23 cellular contexts compared by ENCODE assay signal in the genomic region with DNA sequence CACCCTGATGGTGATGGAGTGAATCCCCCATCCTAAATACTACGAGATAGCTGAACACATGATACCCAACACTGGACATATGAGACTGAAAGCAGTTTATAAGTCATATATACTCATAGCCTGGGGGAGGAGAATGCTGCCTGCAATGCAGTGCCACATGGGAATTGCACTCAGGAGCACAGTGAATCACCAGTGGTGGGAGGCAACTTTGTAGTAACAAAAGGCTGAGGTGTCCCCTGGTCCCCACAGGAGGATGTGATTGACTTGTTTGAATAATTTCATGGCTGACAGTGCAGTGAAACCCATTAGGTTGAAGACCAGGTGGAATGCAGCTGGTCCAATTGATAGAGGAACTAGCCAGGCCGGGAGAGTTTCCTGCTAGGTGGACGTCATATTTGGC. TPM values are rescaled to one million over a fixed set of nuclear protein-coding genes. Genes with fewer than 3 reads are reported as not detected.
A peak's percentile ranks its signal among the peaks of the same experiment; 100 is the strongest.
DNase-seq lines count a peak whose midpoint lies in the region; TF ChIP-seq lines count a peak whose summit lies in the region.
"Had no signal": no experiment of that assay in that cellular context is flagged by ENCODE, and none has a peak within 500 bp of the region (broad histone marks: within the 10 kb centered on the region; RNA-seq: fewer than 3 reads in every experiment).

No MANE protein-coding gene starts in this region.

- CTCF ChIA-PET in OCI-LY7 (lab: Charles Lee; ENCODE audit: unreplicated experiment) = no interaction called here

- H3K36me3 ChIP-seq in OCI-LY7 (ENCODE audit: insufficient read depth, low read length) = no peaks in the 10 kb centered on the region
- H3K36me3 ChIP-seq in mesendoderm (ENCODE audit: control insufficient read depth, insufficient read depth, low read length) = no peaks in the 10 kb centered on the region
- H3K36me3 ChIP-seq: gastrocnemius medialis, spleen, upper lobe of right lung had no signal

- no peak overlapping the region for H4K8ac ChIP-seq in mesendoderm (ENCODE audit: low read depth, low read length)

- peak overlapping the region; percentile 40; the same call in 1 of the 2 replicates for H2AFZ ChIP-seq in OCI-LY7 (ENCODE audit: low read length)

- no peak overlapping the region for H2AK5ac ChIP-seq in mesendoderm (ENCODE audit: low read length)

- TF ChIP-seq CTCF in OCI-LY7 (conservative IDR thresholded peaks at IDR 0.05; ENCODE audit: low read length) (no peak), choroid plexus epithelial cell (conservative IDR thresholded peaks at IDR 0.05; ENCODE audit: low read depth, low read length) (no peak)

- no peak overlapping the region for H3K56ac ChIP-seq in mesendoderm (ENCODE audit: low read length)

- H3K79me2 ChIP-seq in OCI-LY7 (ENCODE audit: insufficient read depth, low read depth, low read length) = no peaks in the 10 kb centered on the region
- H3K79me2 ChIP-seq in mesendoderm (ENCODE audit: control insufficient read depth, insufficient read depth, low read length) = no peaks in the 10 kb centered on the region

- no peak overlapping the region for H3K18ac ChIP-seq in mesendoderm (ENCODE audit: low read length)

- H2BK5ac ChIP-seq in mesendoderm (ENCODE audit: low read length) = no peak overlapping the region

- POLR2A ChIA-PET in OCI-LY7 (lab: Charles Lee) = no interaction called here

- no TSS peak for BruUV-seq in OCI-LY7 (replicated peaks; lab: Mats Ljungman, UMichigan)

- no peak overlapping the region for H2BK120ac ChIP-seq in mesendoderm (ENCODE audit: low read depth, low read length)

- H3K23ac ChIP-seq in mesendoderm (ENCODE audit: low read length) = no peak overlapping the region

- H3K9me3 ChIP-seq in OCI-LY7 (ENCODE audit: low read length) = no peaks in the 10 kb centered on the region
- H3K9me3 ChIP-seq: gastrocnemius medialis, SK-N-SH, upper lobe of right lung had no signal

- H3K4me3 ChIP-seq in OCI-LY7 (ENCODE audit: low read depth, low read length, poor library complexity, severe bottlenecking) (no peak overlapping the region), choroid plexus epithelial cell (ENCODE audit: low read depth, low read length) (no peak overlapping the region), skeletal muscle cell (ENCODE audit: low read depth, low read length) (no peak overlapping the region), mesendoderm (ENCODE audit: low read length) (no peak overlapping the region)
- H3K4me3 ChIP-seq: gastrocnemius medialis, lung, spleen, upper lobe of right lung had no signal

- H4K20me1 ChIP-seq in OCI-LY7 (ENCODE audit: insufficient read depth, low read length) = no peaks in the 10 kb centered on the region

- H3K27me3 ChIP-seq in mesendoderm (ENCODE audit: insufficient read depth, low read length, poor library complexity) = no peaks in the 10 kb centered on the region
- H3K27me3 ChIP-seq: gastrocnemius medialis, spleen, upper lobe of right lung had no signal

- intact Hi-C loops in OCI-LY7 (cut with micrococcal nuclease; ENCODE audit: unreplicated experiment) = no loop called here

- H3K27ac ChIP-seq in OCI-LY7 (ENCODE audit: low read depth, low read length, poor library complexity, severe bottlenecking) = no peak overlapping the region
- no peak overlapping the region for H3K27ac ChIP-seq in mesendoderm (ENCODE audit: low read depth, low read length)
- H3K27ac ChIP-seq: gastrocnemius medialis, RWPE1, spleen, upper lobe of right lung had no signal

- no peak overlapping the region for H2BK15ac ChIP-seq in mesendoderm (replicated peaks; ENCODE audit: low read depth)

- no peak overlapping the region for H3K9ac ChIP-seq in mesendoderm (ENCODE audit: low read length)
- H3K9ac ChIP-seq: SK-N-SH had no signal

- H3K4me1 ChIP-seq in OCI-LY7 (ENCODE audit: insufficient read depth, low read length, poor library complexity, severe bottlenecking) (peaks cover 4% of the 10 kb centered on the region), mesendoderm (ENCODE audit: control insufficient read depth, low read depth, low read length) (no peaks in the 10 kb centered on the region)
- H3K4me1 ChIP-seq: gastrocnemius medialis, upper lobe of right lung had no signal

- H3K4me2 ChIP-seq in OCI-LY7 (ENCODE audit: low read length) = no peak overlapping the region
- no peak overlapping the region for H3K4me2 ChIP-seq in mesendoderm (ENCODE audit: low read length)
- H3K4me2 ChIP-seq: SK-N-SH had no signal

- no peak overlapping the region for H4K5ac ChIP-seq in mesendoderm (ENCODE audit: low read length)

- no peaks in the 10 kb centered on the region for H3K9me2 ChIP-seq in OCI-LY7 (ENCODE audit: insufficient read depth, low read length)
- H3K9me2 ChIP-seq: SK-N-SH had no signal

- peak; percentile 20 for DNase-seq in HT1080 (ENCODE audit: low read depth)
- peak; percentile 36 for DNase-seq in OCI-LY7 (ENCODE audit: low spot score)
- DNase-seq in choroid plexus epithelial cell (ENCODE audit: low read depth) = peak; percentile 12
- peak; percentile 66 for DNase-seq in skeletal muscle cell (ENCODE audit: low read depth)
- DNase-seq in NCI-H345 treated with DMSO at 0.1 percent for 48 hours (lab: John Stamatoyannopoulos, UW; ENCODE audit: unreplicated experiment) = no peak
- DNase-seq in mesendoderm = no peak
- DNase-seq in NCI-H2196 (lab: John Stamatoyannopoulos, UW; ENCODE audit: unreplicated experiment) = no peak
- DNase-seq: activated naive CD4-positive, alpha-beta T cell treated with anti-CD3 and anti-CD28 coated beads for 36 hours; activated T-cell treated with anti-CD3 and anti-CD28 coated beads, Interleukin-2, amount 50 U/mL, for 24 hours; cortex of kidney; DMS79 treated with DMSO at 0.1 percent for 48 hours; gastrocnemius medialis; islet precursor cell; NCI-H187; NCI-H446; NK-92 treated with Interleukin-12 subunit alpha and Interleukin-12 subunit beta, amount 100 ng/mL, for 24 hours; occipital lobe; SK-N-SH; spleen; stimulated activated CD4-positive, alpha-beta T cell treated with anti-CD3 and anti-CD28 coated beads, Interleukin-4, amount 100 ng/mL, for 4 hours; upper lobe of right lung had no signal

- no CpG with 5 or more reads among the region's 3 CpGs for WGBS in mesendoderm (ENCODE audit: extremely low coverage, insufficient coverage, low lambda C conversion rate)

- H3K79me1 ChIP-seq in mesendoderm (ENCODE audit: low read length) = no peaks in the 10 kb centered on the region

- H3K4ac ChIP-seq in mesendoderm (ENCODE audit: low read depth, low read length) = no peak overlapping the region

RNA-seq across cellular contexts. Expression of a gene that starts 20.2 kb away (rescaled TPM):
- not detected in 2 replicates for total RNA-seq in HT1080 (2014; rRNA removed; shearing (Covaris generic))
- not detected in 2 replicates for polyA plus RNA-seq in HT1080 (2015; cell fraction: cytosol; rRNA removed)
- 0.20 TPM in 1 of 2 replicates, not detected in the other for polyA plus RNA-seq in HT1080 (2015; cell fraction: nucleus; rRNA removed)
- 0.16 and 0.18 TPM in 2 replicates for total RNA-seq in OCI-LY7 (2014; rRNA removed; shearing (Covaris generic))
- total RNA-seq in OCI-LY7 (2022) = 0.99 and 1.5 TPM in 2 replicates
- not detected for polyA plus RNA-seq in mesendoderm (2013, experiment 1 of 2)
- not detected for polyA plus RNA-seq in mesendoderm (2013, experiment 2 of 2)
- total RNA-seq: gastrocnemius medialis, upper lobe of right lung had no signal
- polyA plus RNA-seq: SK-N-SH had no signal

RNA-seq across cellular contexts. Expression of a gene that starts 20.9 kb away (rescaled TPM):
- 0.13 and 0.43 TPM in 2 replicates for total RNA-seq in HT1080 (2014; rRNA removed; shearing (Covaris generic))
- 0.29 and 0.33 TPM in 2 replicates for polyA plus RNA-seq in HT1080 (2015; cell fraction: cytosol; rRNA removed)
- 0.52 and 0.70 TPM in 2 replicates for polyA plus RNA-seq in HT1080 (2015; cell fraction: nucleus; rRNA removed)
- total RNA-seq in OCI-LY7 (2014; rRNA removed; shearing (Covaris generic)) = 0.50 and 0.67 TPM in 2 replicates
- 2.6 and 2.8 TPM in 2 replicates for total RNA-seq in OCI-LY7 (2022)
- 0.14 TPM for polyA plus RNA-seq in mesendoderm (2013, experiment 1 of 2)
- polyA plus RNA-seq in mesendoderm (2013, experiment 2 of 2) = 0.04 TPM

Comparison
In these comparisons a context has a peak if more than half of its experiments do, and no peak if none do; other contexts are left out.
1. DNase-seq: peak in HT1080 (single experiment), OCI-LY7 (single experiment), choroid plexus epithelial cell (single experiment) and skeletal muscle cell (single experiment); none in NCI-H345 treated with DMSO at 0.1 percent for 48 hours (single experiment), mesendoderm (single experiment) and NCI-H2196 (single experiment).